10 cellular contexts compared by ENCODE assay signal in genomic region chr2:197229509-197230458, GRCh38.
A peak's percentile ranks its signal among the peaks of the same experiment; 100 is the strongest.
DNase-seq lines count a peak whose midpoint lies in the region; ATAC-seq and TF ChIP-seq lines count a peak whose summit lies in the region.
"Had no signal": no experiment of that assay in that cellular context is flagged by ENCODE, and none has a peak within 500 bp of the region (broad histone marks: within the 10 kb centered on the region; RNA-seq: fewer than 3 reads in every experiment).

No MANE protein-coding gene starts in this region.

- TF ChIP-seq POLR2A in heart left ventricle (IDR thresholded peaks at IDR 0.05): no peak

- H3K36me3 ChIP-seq in heart left ventricle: no peaks in the 10 kb centered on the region
- H3K36me3 ChIP-seq in left ventricle myocardium inferior: no peaks in the 10 kb centered on the region
- no peaks in the 10 kb centered on the region for H3K36me3 ChIP-seq in heart right ventricle
- H3K36me3 ChIP-seq in MG63: no peaks in the 10 kb centered on the region

- H3K9me3 ChIP-seq in heart left ventricle (no peaks in the 10 kb centered on the region), left ventricle myocardium inferior (replicated peaks) (no peaks in the 10 kb centered on the region), T-helper 17 cell (ENCODE audit: control insufficient read depth, low read length, poor library complexity, severe bottlenecking) (no peaks in the 10 kb centered on the region), heart right ventricle (no peaks in the 10 kb centered on the region), MG63 (no peaks in the 10 kb centered on the region)

- no peak for DNase-seq in heart left ventricle
- no peak for DNase-seq in left ventricle myocardium inferior
- no peak for DNase-seq in T-helper 17 cell
- DNase-seq in heart right ventricle: no peak
- DNase-seq in stimulated activated CD4-positive, alpha-beta T cell treated with anti-CD3 and anti-CD28 coated beads, Interleukin-1b, Interleukin-23, amount 100 ng/mL, for 48 hours: no peak
- DNase-seq in NCI-H2107 (lab: John Stamatoyannopoulos, UW): no peak
- DNase-seq in MG63: no peak
- DNase-seq: activated CD4-positive, CD25-positive, alpha-beta regulatory T cell treated with anti-CD3 and anti-CD28 coated beads, Interleukin-2, amount 50 U/mL, for 72 hours had no signal

- no peaks in the 10 kb centered on the region for H3K36me3 Mint-ChIP-seq in T-helper 17 cell (ENCODE audit: low read depth)
- H3K36me3 Mint-ChIP-seq: brain had no signal

- peak overlapping the region; percentile 12 for H3K4me3 Mint-ChIP-seq in T-helper 17 cell
- H3K4me3 Mint-ChIP-seq: brain had no signal

- H3K4me1 ChIP-seq in heart left ventricle: peaks cover 0 to 69% (median 0%) of the 10 kb centered on the region in 12 donors
- peaks cover 11% of the 10 kb centered on the region for H3K4me1 ChIP-seq in left ventricle myocardium inferior
- peaks cover 0 to 45% (median 6%) of the 10 kb centered on the region in 9 donors for H3K4me1 ChIP-seq in heart right ventricle

- TF ChIP-seq CTCF in heart left ventricle (IDR thresholded peaks at IDR 0.05) (no peak), left ventricle myocardium inferior (IDR thresholded peaks at IDR 0.05; ENCODE audit: borderline replicate concordance) (no peak), heart right ventricle (IDR thresholded peaks at IDR 0.05) (no peak)

- ATAC-seq in heart left ventricle (peak in 3 of 4 donors; percentile 41 to 71 (median 61)), T-helper 17 cell (no peak), heart right ventricle (peak in 7 of 8 donors; percentile 30 to 73 (median 47)), GM19351 (IDR thresholded peaks at IDR 0.05; ENCODE audit: unreplicated experiment) (no peak)

- intact Hi-C loops in heart left ventricle (cut with DNase I) (no loop called here), left ventricle myocardium inferior (cut with micrococcal nuclease) (no loop called here), heart right ventricle (cut with DNase I) (no loop called here)

- no peak overlapping the region for H3K27ac ChIP-seq in heart left ventricle
- H3K27ac ChIP-seq in left ventricle myocardium inferior (replicated peaks): no peak overlapping the region
- H3K27ac ChIP-seq in heart right ventricle: no peak overlapping the region

- H3K4me3 ChIP-seq in heart left ventricle: no peak overlapping the region
- H3K4me3 ChIP-seq in left ventricle myocardium inferior: no peak overlapping the region
- H3K4me3 ChIP-seq in heart right ventricle: no peak overlapping the region
- H3K4me3 ChIP-seq in MG63: no peak overlapping the region

- no peaks in the 10 kb centered on the region for H3K27me3 ChIP-seq in heart left ventricle
- no peaks in the 10 kb centered on the region for H3K27me3 ChIP-seq in left ventricle myocardium inferior (ENCODE audit: low read depth)
- no peaks in the 10 kb centered on the region for H3K27me3 ChIP-seq in heart right ventricle
- no peaks in the 10 kb centered on the region for H3K27me3 ChIP-seq in MG63

- WGBS in heart left ventricle, 4 donors: 51 to 77% (median 70%) methylated on average over 4 of the region's 4 CpGs
- WGBS in heart right ventricle, 2 donors: 57 to 83% methylated on average over 4 of the region's 4 CpGs

- peak overlapping the region; percentile 88 for H3K27ac Mint-ChIP-seq in T-helper 17 cell

- peaks cover 56% of the 10 kb centered on the region for H3K4me1 Mint-ChIP-seq in T-helper 17 cell

- no peaks in the 10 kb centered on the region for H3K27me3 Mint-ChIP-seq in T-helper 17 cell
- H3K27me3 Mint-ChIP-seq: brain had no signal

Comparison
In these comparisons a context has a peak if more than half of its experiments do, and no peak if none do; other contexts are left out.
1. ATAC-seq: peak in heart left ventricle (3 of 4) and heart right ventricle (7 of 8); none in T-helper 17 cell (single experiment) and GM19351 (single experiment).